In genomic region chr1:230170610-230171009, GRCh38 we compare ENCODE assay signal across 12 cellular contexts.
DNase-seq lines count a peak whose midpoint lies in the region; ATAC-seq, FAIRE-seq and TF ChIP-seq lines count a peak whose summit lies in the region.
"Had no signal": no experiment of that assay in that cellular context is flagged by ENCODE, and none has a peak within 500 bp of the region (broad histone marks: within the 10 kb centered on the region; RNA-seq: fewer than 3 reads in every experiment).

No MANE protein-coding gene starts in this region.

- H3K27me3 Mint-ChIP-seq in Calu3 (ENCODE audit: unreplicated experiment) = no peaks in the 10 kb centered on the region
- no peaks in the 10 kb centered on the region for H3K27me3 Mint-ChIP-seq in nephron (ENCODE audit: low read depth)
- H3K27me3 Mint-ChIP-seq in Caco-2 (ENCODE audit: insufficient read depth, unreplicated experiment) = no peaks in the 10 kb centered on the region

- H3K9me3 ChIP-seq in ascending aorta = no peaks in the 10 kb centered on the region
- peaks cover 2% of the 10 kb centered on the region for H3K9me3 ChIP-seq in WERI-Rb-1 (ENCODE audit: severe bottlenecking)
- no peaks in the 10 kb centered on the region for H3K9me3 ChIP-seq in small intestine (ENCODE audit: control insufficient read depth, low read depth)
- no peaks in the 10 kb centered on the region for H3K9me3 ChIP-seq in suprapubic skin
- no peaks in the 10 kb centered on the region for H3K9me3 ChIP-seq in Caco-2
- H3K9me3 ChIP-seq: lower lobe of right lung had no signal

- H3K4me3 ChIP-seq in ascending aorta (no peak overlapping the region), WERI-Rb-1 (ENCODE audit: low read depth, low read length) (no peak overlapping the region), small intestine (ENCODE audit: low read depth in 1 of 2, low read length in 2 of 2) (no peak overlapping the region), suprapubic skin (no peak overlapping the region), Caco-2 (ENCODE audit: low read depth, low read length) (no peak overlapping the region)
- H3K4me3 ChIP-seq: cardiac muscle cell, lower lobe of right lung had no signal

- POLR2A ChIA-PET in Caco-2 (lab: Charles Lee) = no interaction called here

- no peak for FAIRE-seq in small intestine (lab: Jason Lieb, UNC)

- H3K36me3 Mint-ChIP-seq in Calu3 (ENCODE audit: insufficient read depth, unreplicated experiment) (no peaks in the 10 kb centered on the region), nephron (ENCODE audit: low read depth) (peaks cover 7% of the 10 kb centered on the region), Caco-2 (ENCODE audit: insufficient read depth, unreplicated experiment) (no peaks in the 10 kb centered on the region)

- CTCF ChIA-PET in Calu3 (lab: Charles Lee) (interaction anchor here (0.6 to 1.0 kb wide), 2 partner anchors 34 to 133 kb away, joined by 3 to 8 read pairs; no protein-coding TSS in a partner anchor), Caco-2 (lab: Charles Lee) (no interaction called here)

- BruUV-seq in Calu3 (replicated peaks; lab: Mats Ljungman, UMichigan) = no TSS peak
- BruUV-seq in Caco-2 (replicated peaks; lab: Mats Ljungman, UMichigan) = no TSS peak

- TF ChIP-seq CTCF in Calu3 (IDR thresholded peaks at IDR 0.05; ENCODE audit: unreplicated experiment) (no peak), ascending aorta (IDR thresholded peaks at IDR 0.05) (no peak), nephron (IDR thresholded peaks at IDR 0.05; ENCODE audit: unreplicated experiment in 3 of 3) (no peak), WERI-Rb-1 (IDR thresholded peaks at IDR 0.05; ENCODE audit: low read depth, low read length) (no peak), suprapubic skin (IDR thresholded peaks at IDR 0.05) (no peak), Caco-2 (IDR thresholded peaks at IDR 0.05; ENCODE audit: insufficient read depth in 1 of 2, low read depth in 1 of 2, low read length in 1 of 2, severe bottlenecking in 1 of 2, unreplicated experiment in 1 of 2) (no peak)

- no peak for TF ChIP-seq POLR2A in suprapubic skin (IDR thresholded peaks at IDR 0.05)

- no peak overlapping the region for H3K4me3 Mint-ChIP-seq in Calu3 (ENCODE audit: low read depth, unreplicated experiment)
- H3K4me3 Mint-ChIP-seq in nephron = no peak overlapping the region
- no peak overlapping the region for H3K4me3 Mint-ChIP-seq in Caco-2 (ENCODE audit: unreplicated experiment)

- H3K36me3 ChIP-seq in ascending aorta (no peaks in the 10 kb centered on the region), WERI-Rb-1 (no peaks in the 10 kb centered on the region), small intestine (ENCODE audit: control insufficient read depth in 2 of 2, insufficient read depth in 2 of 2, low read length in 2 of 2) (no peaks in the 10 kb centered on the region), suprapubic skin (no peaks in the 10 kb centered on the region), Caco-2 (ENCODE audit: control insufficient read depth, insufficient read depth, low read length) (no peaks in the 10 kb centered on the region)
- H3K36me3 ChIP-seq: cardiac muscle cell, lower lobe of right lung had no signal

- H3K27ac ChIP-seq in ascending aorta = peak overlapping the region; percentile 68 to 81
- H3K27ac ChIP-seq in WERI-Rb-1 = no peak overlapping the region
- H3K27ac ChIP-seq in small intestine (ENCODE audit: low read depth in 1 of 2, low read length in 1 of 2) = no peak overlapping the region
- H3K27ac ChIP-seq in suprapubic skin = no peak overlapping the region
- H3K27ac ChIP-seq: cardiac muscle cell, lower lobe of right lung had no signal

- peak overlapping the region; percentile 7 for H3K27ac Mint-ChIP-seq in Calu3 (ENCODE audit: unreplicated experiment)
- H3K27ac Mint-ChIP-seq in nephron = peak overlapping the region; percentile 44 to 73 (median 51)
- H3K27ac Mint-ChIP-seq in Caco-2 (ENCODE audit: unreplicated experiment) = no peak overlapping the region
- H3K27ac Mint-ChIP-seq: T-helper 1 cell treated with Interleukin-12 subunit alpha and Interleukin-12 subunit beta and Interleukin-4 antibody, amounts not matched to agents 30 μg/mL and 1 μg/mL, for 36 hours had no signal

- intact Hi-C loops in Calu3 (cut with micrococcal nuclease; ENCODE audit: unreplicated experiment) = no loop called here
- intact Hi-C loops in ascending aorta (cut with DNase I) = no loop called here
- intact Hi-C loops in Caco-2 (cut with micrococcal nuclease; ENCODE audit: unreplicated experiment) = no loop called here

- H3K4me1 ChIP-seq in ascending aorta (peaks cover 6 to 34% of the 10 kb centered on the region in 2 donors), small intestine (ENCODE audit: control insufficient read depth in 2 of 2, insufficient read depth in 1 of 2, low read depth in 1 of 2, low read length in 1 of 2) (peaks cover 10 to 14% of the 10 kb centered on the region in 2 donors), suprapubic skin (peaks cover 4% of the 10 kb centered on the region), Caco-2 (peaks cover 7% of the 10 kb centered on the region; the same call in 1 of the 2 replicates)

- TF ChIP-seq EP300 in suprapubic skin (IDR thresholded peaks at IDR 0.05) = no peak

- DNase-seq in Calu3 (peak; percentile 27), ascending aorta (ENCODE audit: low spot score in 2 of 2) (peak in 1 of 2 donors; percentile 44), WERI-Rb-1 (no peak), small intestine (no peak), suprapubic skin (ENCODE audit: low spot score in 2 of 2) (no peak), Caco-2 (no peak)
- DNase-seq: lower lobe of right lung, NCI-H748 treated with DMSO at 0.1 percent for 48 hours had no signal

- no peaks in the 10 kb centered on the region for H3K27me3 ChIP-seq in ascending aorta
- H3K27me3 ChIP-seq in WERI-Rb-1 (ENCODE audit: insufficient read depth, low read depth, severe bottlenecking) = no peaks in the 10 kb centered on the region
- H3K27me3 ChIP-seq in small intestine (ENCODE audit: control insufficient read depth in 2 of 2, insufficient read depth in 2 of 2, low read length in 2 of 2) = no peaks in the 10 kb centered on the region
- H3K27me3 ChIP-seq in suprapubic skin = no peaks in the 10 kb centered on the region
- H3K27me3 ChIP-seq in Caco-2 (replicated peaks; ENCODE audit: control insufficient read depth, insufficient read depth, low read length) = no peaks in the 10 kb centered on the region
- H3K27me3 ChIP-seq: cardiac muscle cell had no signal

- ATAC-seq in HG02642 (IDR thresholded peaks at IDR 0.05; ENCODE audit: poor library complexity, unreplicated experiment) = peak; percentile 16

- H3K4me1 Mint-ChIP-seq in Calu3 (ENCODE audit: low read depth, unreplicated experiment) = peaks cover 46% of the 10 kb centered on the region
- H3K4me1 Mint-ChIP-seq in nephron = peaks cover 57% of the 10 kb centered on the region
- H3K4me1 Mint-ChIP-seq in Caco-2 (ENCODE audit: low read depth, unreplicated experiment) = peaks cover 11% of the 10 kb centered on the region

- H3K9me3 Mint-ChIP-seq in Calu3 (ENCODE audit: low read depth, unreplicated experiment) = no peaks in the 10 kb centered on the region
- no peaks in the 10 kb centered on the region for H3K9me3 Mint-ChIP-seq in nephron
- no peaks in the 10 kb centered on the region for H3K9me3 Mint-ChIP-seq in Caco-2 (ENCODE audit: unreplicated experiment)
- H3K9me3 Mint-ChIP-seq: T-helper 1 cell treated with Interleukin-12 subunit alpha and Interleukin-12 subunit beta and Interleukin-4 antibody, amounts not matched to agents 30 μg/mL and 1 μg/mL, for 36 hours had no signal

- WGBS in small intestine, 3 donors = 89 to 95% (median 93%) methylated on average over 2 of the region's 2 CpGs
- 89% methylated on average over 2 of the region's 2 CpGs for WGBS in suprapubic skin

Comparison
In these comparisons a context has a peak if more than half of its experiments do, and no peak if none do; other contexts are left out.
1. H3K27ac ChIP-seq: peak in ascending aorta (2 of 2); none in WERI-Rb-1 (single experiment), small intestine (0 of 2) and suprapubic skin (single experiment).